10 cellular contexts compared by ENCODE assay signal in the genomic region with DNA sequence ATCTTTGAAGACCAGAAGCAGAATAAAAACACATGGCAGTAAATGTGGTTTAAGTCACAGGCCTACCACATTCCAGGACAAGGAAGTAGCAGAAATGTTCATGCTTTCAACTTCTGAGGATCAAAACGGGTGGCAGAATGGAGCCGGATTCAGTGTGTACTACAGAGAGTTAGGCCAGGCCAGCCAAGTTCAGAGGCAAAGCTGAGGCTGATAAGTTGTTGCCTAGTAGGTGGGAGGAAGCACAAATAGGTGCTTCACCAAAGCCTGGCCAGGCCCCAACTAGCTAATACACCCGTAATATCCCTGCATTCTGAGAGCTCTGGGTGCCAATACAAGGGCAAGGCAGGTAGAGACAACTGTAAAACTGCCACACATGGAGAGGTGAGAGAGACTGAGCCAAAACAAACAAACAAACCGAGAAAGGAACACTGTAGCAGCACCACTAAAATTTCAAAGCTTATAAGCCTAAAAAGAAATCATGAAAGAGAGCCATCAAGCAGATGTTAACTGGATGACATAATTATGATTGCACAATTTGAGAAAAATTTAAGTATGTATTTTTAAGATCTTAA.
DNase-seq lines count a peak whose midpoint lies in the region; FAIRE-seq and TF ChIP-seq lines count a peak whose summit lies in the region.
"Had no signal": no experiment of that assay in that cellular context is flagged by ENCODE, and none has a peak within 500 bp of the region (broad histone marks: within the 10 kb centered on the region; RNA-seq: fewer than 3 reads in every experiment).

No MANE protein-coding gene starts in this region.

- no peaks in the 10 kb centered on the region for H3K4me1 ChIP-seq in colonic mucosa

- no peak for TF ChIP-seq CTCF in colonic mucosa (IDR thresholded peaks at IDR 0.05)
- TF ChIP-seq CTCF in D721Med (IDR thresholded peaks at IDR 0.05; ENCODE audit: insufficient read depth, missing control alignments), result no peak

- intact Hi-C loops in colonic mucosa (cut with DNase I), result no loop called here
- intact Hi-C loops in activated CD4-positive, alpha-beta T cell treated with anti-CD3 and anti-CD28 coated beads, Interleukin-2, amount 10 ng/mL, durations not matched to agents 24 days and 14 days (cut with micrococcal nuclease), result no loop called here

- DNase-seq in DMS79 treated with DMSO at 0.1 percent for 48 hours (lab: John Stamatoyannopoulos, UW) (peak; percentile 14), NCI-H2171 (lab: John Stamatoyannopoulos, UW) (peak; percentile 16), colonic mucosa (peak; percentile 26), myocyte (ENCODE audit: low read depth) (peak; percentile 41), cerebellar cortex (ENCODE audit: low spot score) (no peak), D721Med (ENCODE audit: insufficient read length, low spot score) (no peak), DMS 273 (lab: John Stamatoyannopoulos, UW; ENCODE audit: unreplicated experiment) (no peak)
- DNase-seq in activated CD4-positive, alpha-beta T cell treated with anti-CD3 and anti-CD28 coated beads, Interleukin-2, amount 10 ng/mL, durations not matched to agents 24 days and 14 days, result no peak
- DNase-seq: activated T-cell treated with anti-CD3 and anti-CD28 coated beads for 4 hours, KG1 had no signal

- H3K9me3 Mint-ChIP-seq in activated CD4-positive, alpha-beta T cell treated with anti-CD3 and anti-CD28 coated beads, Interleukin-2, amount 10 ng/mL, durations not matched to agents 24 days and 14 days, result peaks cover 11% of the 10 kb centered on the region

- H3K36me3 Mint-ChIP-seq in activated CD4-positive, alpha-beta T cell treated with anti-CD3 and anti-CD28 coated beads, Interleukin-2, amount 10 ng/mL, durations not matched to agents 24 days and 14 days (ENCODE audit: low read depth), result peaks cover 5% of the 10 kb centered on the region

- H3K36me3 ChIP-seq in colonic mucosa, result no peaks in the 10 kb centered on the region

- H3K27ac Mint-ChIP-seq in activated CD4-positive, alpha-beta T cell treated with anti-CD3 and anti-CD28 coated beads, Interleukin-2, amount 10 ng/mL, durations not matched to agents 24 days and 14 days, result no peak overlapping the region

- H3K4me3 Mint-ChIP-seq in activated CD4-positive, alpha-beta T cell treated with anti-CD3 and anti-CD28 coated beads, Interleukin-2, amount 10 ng/mL, durations not matched to agents 24 days and 14 days, result no peak overlapping the region

- H3K9me3 ChIP-seq in colonic mucosa, result no peaks in the 10 kb centered on the region

- H3K4me3 ChIP-seq in colonic mucosa, result no peak overlapping the region

- H3K27me3 Mint-ChIP-seq in activated CD4-positive, alpha-beta T cell treated with anti-CD3 and anti-CD28 coated beads, Interleukin-2, amount 10 ng/mL, durations not matched to agents 24 days and 14 days, result no peaks in the 10 kb centered on the region

- H3K27ac ChIP-seq in colonic mucosa, result peak overlapping the region; percentile 30

- H3K27me3 ChIP-seq in colonic mucosa, result no peaks in the 10 kb centered on the region

- no peak overlapping the region for H3K9ac ChIP-seq in colonic mucosa (ENCODE audit: low read depth in 2 of 2, low read length in 2 of 2)

- H3K4me1 Mint-ChIP-seq in activated CD4-positive, alpha-beta T cell treated with anti-CD3 and anti-CD28 coated beads, Interleukin-2, amount 10 ng/mL, durations not matched to agents 24 days and 14 days, result peaks cover 2% of the 10 kb centered on the region

- FAIRE-seq in D721Med (lab: Jason Lieb, UNC), result no peak

Comparison
In these comparisons a context has a peak if more than half of its experiments do, and no peak if none do; other contexts are left out.
1. DNase-seq: peak in DMS79 treated with DMSO at 0.1 percent for 48 hours (single experiment), NCI-H2171 (single experiment), colonic mucosa (single experiment) and myocyte (single experiment); none in cerebellar cortex (single experiment), D721Med (single experiment), activated CD4-positive, alpha-beta T cell treated with anti-CD3 and anti-CD28 coated beads, Interleukin-2, amount 10 ng/mL, durations not matched to agents 24 days and 14 days (single experiment) and DMS 273 (single experiment).